Comparison of ENCODE assay signal across 29 cellular contexts in genomic region chr7:106583706-106584690, GRCh38.
"Had no signal": no experiment of that assay in that cellular context is flagged by ENCODE, and none has a peak within 500 bp of the region (broad histone marks: within the 10 kb centered on the region; RNA-seq: fewer than 3 reads in every experiment).

No MANE protein-coding gene starts in this region.

- H3K27ac Mint-ChIP-seq: mesothelial cell of epicardium; naive thymus-derived CD4-positive, alpha-beta T cell; natural killer cell treated with Interleukin-12 subunit alpha and Interleukin-12 subunit beta and Interleukin-15 and Interleukin-18, amount 100 ng/mL, for 72 hours; stimulated activated naive B cell treated with anti-CD40 and anti-IgM and Interleukin-4, amounts not matched to agents 10 μg/mL and 1 μg/mL and 100 μg/mL, for 72 hours had no signal

- H3K4me1 ChIP-seq: left lung, lower lobe of right lung, pancreas, prostate gland, stomach, testis, thyroid gland, transverse colon, upper lobe of left lung, vagina had no signal

- H3K4me3 ChIP-seq: hepatocyte, left lung, lower lobe of right lung, pancreas, prostate gland, skin epidermis, stomach, testis, thyroid gland, transverse colon, upper lobe of left lung, vagina had no signal

- H3K4me2 ChIP-seq: hepatocyte had no signal

- H3K36me3 ChIP-seq: left lung, lower lobe of right lung, pancreas, prostate gland, stomach, thyroid gland, transverse colon, upper lobe of left lung, vagina had no signal

- H3K79me2 ChIP-seq: hepatocyte had no signal

- H3K9me3 Mint-ChIP-seq: mesothelial cell of epicardium had no signal

- H3K4me1 Mint-ChIP-seq: naive thymus-derived CD4-positive, alpha-beta T cell had no signal

- H3K27me3 ChIP-seq: hepatocyte, left lung, pancreas, stomach, testis, thyroid gland, transverse colon, upper lobe of left lung, vagina had no signal

- H3K4me3 Mint-ChIP-seq: mesothelial cell of epicardium; naive thymus-derived CD4-positive, alpha-beta T cell; natural killer cell treated with Interleukin-12 subunit alpha and Interleukin-12 subunit beta and Interleukin-15 and Interleukin-18, amount 100 ng/mL, for 72 hours; stimulated activated naive B cell treated with anti-CD40 and anti-IgM and Interleukin-4, amounts not matched to agents 10 μg/mL and 1 μg/mL and 100 μg/mL, for 72 hours had no signal

- DNase-seq: kidney; left colon; left lung; lower lobe of right lung; mammary epithelial cell; naive thymus-derived CD4-positive, alpha-beta T cell; pancreas; posterior cingulate gyrus; retina; right cardiac atrium; stimulated activated CD4-positive, alpha-beta T cell treated with anti-CD3 and anti-CD28 coated beads, Interleukin-12 subunit alpha, Interleukin-12 subunit beta, amount 100 ng/mL, for 4 hours; stimulated activated CD4-positive, alpha-beta T cell treated with anti-CD3 and anti-CD28 coated beads, Interleukin-15, amount 100 ng/mL, for 24 hours; stimulated activated CD4-positive, alpha-beta T cell treated with anti-CD3 and anti-CD28 coated beads, Interleukin-2, amount 100 ng/mL, for 24 hours; stimulated activated CD4-positive, alpha-beta T cell treated with anti-CD3 and anti-CD28 coated beads, Interleukin-4, amount 100 ng/mL, for 1 hour; stimulated activated naive B cell treated with anti-CD40 and anti-IgM and Interleukin-4, amounts not matched to agents 10 μg/mL and 1 μg/mL and 100 μg/mL, for 72 hours; stimulated activated naive CD8-positive, alpha-beta T cell treated with anti-CD3 and anti-CD28 coated beads, Interleukin-15, Interleukin-2, amounts not matched to agents 100 U/mL and 50 U/mL, for 24 hours; stomach; testis; thyroid gland; transverse colon; upper lobe of left lung had no signal

- H3K9me3 ChIP-seq: left lung, lower lobe of right lung, pancreas, prostate gland, stomach, testis, thyroid gland, transverse colon, upper lobe of left lung, vagina had no signal

- ATAC-seq: left colon; left lung; lower lobe of right lung; naive thymus-derived CD4-positive, alpha-beta T cell; natural killer cell treated with Interleukin-12 subunit alpha and Interleukin-12 subunit beta and Interleukin-15 and Interleukin-18, amount 100 ng/mL, for 72 hours; right cardiac atrium; sciatic nerve; stimulated activated naive B cell treated with anti-CD40 and anti-IgM and Interleukin-4, amounts not matched to agents 10 μg/mL and 1 μg/mL and 100 μg/mL, for 72 hours; stimulated activated naive CD8-positive, alpha-beta T cell treated with anti-CD3 and anti-CD28 coated beads, Interleukin-15, Interleukin-2, amounts not matched to agents 100 U/mL and 50 U/mL, for 24 hours had no signal

- H2AFZ ChIP-seq: hepatocyte had no signal

- FAIRE-seq: islet of Langerhans, kidney, pancreas had no signal

- H3K27ac ChIP-seq: hepatocyte, left lung, lower lobe of right lung, pancreas, prostate gland, skin epidermis, stomach, testis, thyroid gland, transverse colon, upper lobe of left lung, vagina had no signal

- H3K36me3 Mint-ChIP-seq: mesothelial cell of epicardium; naive thymus-derived CD4-positive, alpha-beta T cell; natural killer cell treated with Interleukin-12 subunit alpha and Interleukin-12 subunit beta and Interleukin-15 and Interleukin-18, amount 100 ng/mL, for 72 hours; stimulated activated naive B cell treated with anti-CD40 and anti-IgM and Interleukin-4, amounts not matched to agents 10 μg/mL and 1 μg/mL and 100 μg/mL, for 72 hours had no signal
